Comparison of ENCODE assay signal across 2 cellular contexts in the genomic region with DNA sequence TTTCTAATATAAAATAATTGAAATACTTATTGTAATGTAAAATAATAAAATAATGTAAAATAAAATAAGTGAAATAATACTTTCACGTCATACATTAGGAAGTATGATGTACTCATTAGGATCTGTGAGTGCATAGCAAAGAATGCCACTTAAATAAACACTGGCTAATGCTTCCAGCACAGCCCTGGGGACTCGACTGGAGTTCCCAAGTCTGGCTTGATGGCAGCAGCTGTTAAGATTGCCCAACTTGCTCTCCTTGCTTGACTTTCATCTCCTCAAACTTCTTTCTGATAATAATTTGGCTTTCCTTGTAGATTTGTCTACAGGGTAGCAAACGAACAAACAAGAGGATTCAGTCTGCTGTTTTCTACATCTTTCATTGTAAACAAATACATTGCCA.
TF ChIP-seq lines count a peak whose summit lies in the region.

No MANE protein-coding gene starts in this region.

TF ChIP-seq in SK-N-SH, 30 proteins besides CTCF, POLR2A, EP300 and RAD21 (continued from another document):
- TF ChIP-seq FOSL2 (IDR thresholded peaks at IDR 0.05; ENCODE audit: borderline replicate concordance, low read depth) (no peak), RFX5 (IDR thresholded peaks at IDR 0.05; ENCODE audit: low read length) (no peak), RXRA (IDR thresholded peaks at IDR 0.05; ENCODE audit: borderline replicate concordance, low read depth) (no peak), YY1 (IDR thresholded peaks at IDR 0.05; ENCODE audit: low read depth) (no peak), MEF2A (IDR thresholded peaks at IDR 0.05; ENCODE audit: borderline replicate concordance, low read depth) (no peak), FOXM1 (IDR thresholded peaks at IDR 0.05; ENCODE audit: low read depth) (no peak), MXI1 (IDR thresholded peaks at IDR 0.05; ENCODE audit: low read depth, low read length) (no peak), CHD2 (IDR thresholded peaks at IDR 0.05; ENCODE audit: low read length, partially characterized antibody) (no peak), JUND (IDR thresholded peaks at IDR 0.05) (no peak)
- TF ChIP-seq, protein P1, sequence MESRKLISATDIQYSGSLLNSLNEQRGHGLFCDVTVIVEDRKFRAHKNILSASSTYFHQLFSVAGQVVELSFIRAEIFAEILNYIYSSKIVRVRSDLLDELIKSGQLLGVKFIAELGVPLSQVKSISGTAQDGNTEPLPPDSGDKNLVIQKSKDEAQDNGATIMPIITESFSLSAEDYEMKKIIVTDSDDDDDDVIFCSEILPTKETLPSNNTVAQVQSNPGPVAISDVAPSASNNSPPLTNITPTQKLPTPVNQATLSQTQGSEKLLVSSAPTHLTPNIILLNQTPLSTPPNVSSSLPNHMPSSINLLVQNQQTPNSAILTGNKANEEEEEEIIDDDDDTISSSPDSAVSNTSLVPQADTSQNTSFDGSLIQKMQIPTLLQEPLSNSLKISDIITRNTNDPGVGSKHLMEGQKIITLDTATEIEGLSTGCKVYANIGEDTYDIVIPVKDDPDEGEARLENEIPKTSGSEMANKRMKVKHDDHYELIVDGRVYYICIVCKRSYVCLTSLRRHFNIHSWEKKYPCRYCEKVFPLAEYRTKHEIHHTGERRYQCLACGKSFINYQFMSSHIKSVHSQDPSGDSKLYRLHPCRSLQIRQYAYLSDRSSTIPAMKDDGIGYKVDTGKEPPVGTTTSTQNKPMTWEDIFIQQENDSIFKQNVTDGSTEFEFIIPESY (IDR thresholded peaks at IDR 0.05; ENCODE audit: borderline replicate concordance, low read depth) = no peak
- TF ChIP-seq, protein P2, sequence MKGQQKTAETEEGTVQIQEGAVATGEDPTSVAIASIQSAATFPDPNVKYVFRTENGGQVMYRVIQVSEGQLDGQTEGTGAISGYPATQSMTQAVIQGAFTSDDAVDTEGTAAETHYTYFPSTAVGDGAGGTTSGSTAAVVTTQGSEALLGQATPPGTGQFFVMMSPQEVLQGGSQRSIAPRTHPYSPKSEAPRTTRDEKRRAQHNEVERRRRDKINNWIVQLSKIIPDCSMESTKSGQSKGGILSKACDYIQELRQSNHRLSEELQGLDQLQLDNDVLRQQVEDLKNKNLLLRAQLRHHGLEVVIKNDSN (IDR thresholded peaks at IDR 0.05; ENCODE audit: borderline replicate concordance, low read depth) = no peak

TF ChIP-seq in SK-N-SH treated with all-trans-retinoic acid at 6 μM for 48 hours, 23 proteins besides CTCF, POLR2A, EP300 and RAD21 (continued from another document):
- TF ChIP-seq ZNF565 (CRISPR knock-in tag; conservative IDR thresholded peaks at IDR 0.05; ENCODE audit: low read depth) = no peak
- TF ChIP-seq CSDC2 (CRISPR knock-in tag; IDR thresholded peaks at IDR 0.05) = no peak
